Comparison of ENCODE assay signal across 1 cellular context in genomic region chr7:75866497-75867389, GRCh38.
TF ChIP-seq lines count a peak whose summit lies in the region.

No MANE protein-coding gene starts in this region.

TF ChIP-seq in K562, 482 proteins besides CTCF, POLR2A, EP300 and RAD21 (continued from another document and continues in another):
- TF ChIP-seq TFE3 (CRISPR knock-in tag; IDR thresholded peaks at IDR 0.05), result no peak
- TF ChIP-seq ZNF212 (CRISPR knock-in tag; IDR thresholded peaks at IDR 0.05), result peak; percentile 91
- TF ChIP-seq SRSF9 (IDR thresholded peaks at IDR 0.05; ENCODE audit: borderline replicate concordance, low read depth, low read length), result no peak
- peak; percentile 100 for TF ChIP-seq SMAD4 (CRISPR knock-in tag; conservative IDR thresholded peaks at IDR 0.05)
- TF ChIP-seq NCOA1 (IDR thresholded peaks at IDR 0.05; ENCODE audit: low read depth), result peak; percentile 64; the same call in 1 of the 2 replicates
- 0 out of 2 replicates have a peak, but pooled peaks have one; percentile 33 for TF ChIP-seq ZNF766 (CRISPR knock-in tag; conservative IDR thresholded peaks at IDR 0.05)
- TF ChIP-seq SMC3 (conservative IDR thresholded peaks at IDR 0.05; ENCODE audit: insufficient read depth, low read depth, low read length), result peak; percentile 99
- 0 out of 2 replicates have a peak, but pooled peaks have one; percentile 75 for TF ChIP-seq ATF6 (CRISPR knock-in tag; IDR thresholded peaks at IDR 0.05)
- TF ChIP-seq NONO (IDR thresholded peaks at IDR 0.05; ENCODE audit: low read depth in 2 of 2, low read length in 1 of 2), result peak in 1 of 2 experiments; percentile 55; a peak in 1 of 4 replicates
- TF ChIP-seq ATF1 (CRISPR knock-in tag; IDR thresholded peaks at IDR 0.05), result no peak
- peak; percentile 66 for TF ChIP-seq ATF1 (tag; IDR thresholded peaks at IDR 0.05)
- TF ChIP-seq RNF219 (CRISPR knock-in tag; IDR thresholded peaks at IDR 0.05), result no peak
- TF ChIP-seq RBM14 (IDR thresholded peaks at IDR 0.05; ENCODE audit: borderline replicate concordance, insufficient read depth, low read depth, low read length), result no peak
- TF ChIP-seq MTA1 (IDR thresholded peaks at IDR 0.05; ENCODE audit: borderline replicate concordance), result peak; percentile 93
- TF ChIP-seq NKRF (IDR thresholded peaks at IDR 0.05; ENCODE audit: borderline replicate concordance), result 0 out of 2 replicates have a peak, but pooled peaks have one; percentile 30
- TF ChIP-seq LCOR (CRISPR knock-in tag; IDR thresholded peaks at IDR 0.05), result peak; percentile 74; the same call in 1 of the 2 replicates
- TF ChIP-seq RB1 (IDR thresholded peaks at IDR 0.05; ENCODE audit: low read depth), result peak; percentile 79
- TF ChIP-seq MAFK (IDR thresholded peaks at IDR 0.05; ENCODE audit: low read length), result peak; percentile 51
- no peak for TF ChIP-seq ZNF778 (CRISPR knock-in tag; IDR thresholded peaks at IDR 0.05)
- peak; percentile 55 for TF ChIP-seq BRD9 (IDR thresholded peaks at IDR 0.05; ENCODE audit: low read depth, partially characterized antibody)
- peak; percentile 79 for TF ChIP-seq JUND (IDR thresholded peaks at IDR 0.05; ENCODE audit: borderline replicate concordance, low read depth, low read length)
- peak; percentile 59; the same call in 1 of the 3 replicates for TF ChIP-seq JUND (tag; IDR thresholded peaks at IDR 0.05; ENCODE audit: borderline replicate concordance, low read depth, low read length)
- TF ChIP-seq DNMT1 (IDR thresholded peaks at IDR 0.05), result no peak
- no peak for TF ChIP-seq IFI16 (CRISPR knock-in tag; IDR thresholded peaks at IDR 0.05)
- peak; percentile 38; the same call in 1 of the 2 replicates for TF ChIP-seq SP1 (CRISPR knock-in tag; IDR thresholded peaks at IDR 0.05)
- TF ChIP-seq PKNOX1 (IDR thresholded peaks at IDR 0.05), result peak; percentile 88
- TF ChIP-seq MYBL2 (IDR thresholded peaks at IDR 0.05; ENCODE audit: low read depth), result peak; percentile 20; the same call in 1 of the 2 replicates
- TF ChIP-seq MYBL2 (CRISPR knock-in tag; IDR thresholded peaks at IDR 0.05; ENCODE audit: borderline replicate concordance), result no peak
- no peak for TF ChIP-seq YBX1 (IDR thresholded peaks at IDR 0.05)
- no peak for TF ChIP-seq SUPT5H (IDR thresholded peaks at IDR 0.05)
- TF ChIP-seq ID3 (CRISPR knock-in tag; IDR thresholded peaks at IDR 0.05), result no peak
- TF ChIP-seq ID3 (tag; IDR thresholded peaks at IDR 0.05), result no peak
- peak; percentile 27; the same call in 1 of the 2 replicates for TF ChIP-seq CREB1 (IDR thresholded peaks at IDR 0.05)
- TF ChIP-seq CREB1 (CRISPR knock-in tag; IDR thresholded peaks at IDR 0.05), result peak; percentile 55; the same call in 1 of the 2 replicates
- TF ChIP-seq IRF9 (tag; IDR thresholded peaks at IDR 0.05), result peak; percentile 98
- TF ChIP-seq MBD2 (IDR thresholded peaks at IDR 0.05; ENCODE audit: borderline replicate concordance, low read depth), result no peak
- TF ChIP-seq TBL1XR1 (IDR thresholded peaks at IDR 0.05; ENCODE audit: low read length in 2 of 2), result peak in 1 of 2 experiments; percentile 70; a peak in 3 of 4 replicates
- TF ChIP-seq EHMT2 (IDR thresholded peaks at IDR 0.05), result peak; percentile 85
- no peak for TF ChIP-seq CREBBP (IDR thresholded peaks at IDR 0.05; ENCODE audit: low read depth, low read length)
- peak; percentile 32 for TF ChIP-seq NEUROD1 (IDR thresholded peaks at IDR 0.05; ENCODE audit: borderline replicate concordance, low read depth, low read length, partially characterized antibody)
- TF ChIP-seq IRF2 (CRISPR knock-in tag; IDR thresholded peaks at IDR 0.05), result no peak
- no peak for TF ChIP-seq POLR2H (tag; IDR thresholded peaks at IDR 0.05; ENCODE audit: low read depth)
- no peak for TF ChIP-seq ZNF586 (CRISPR knock-in tag; conservative IDR thresholded peaks at IDR 0.05)
- no peak for TF ChIP-seq SRSF7 (optimal IDR thresholded peaks at IDR 0.05; ENCODE audit: low read depth, low read length)
- TF ChIP-seq ZFP36 (IDR thresholded peaks at IDR 0.05; ENCODE audit: low read depth, low read length, partially characterized antibody), result peak; percentile 3
- peak; percentile 23; the same call in 1 of the 2 replicates for TF ChIP-seq ZC3H8 (IDR thresholded peaks at IDR 0.05)
- no peak for TF ChIP-seq ELK1 (CRISPR knock-in tag; IDR thresholded peaks at IDR 0.05)
- peak in 1 of 2 experiments; percentile 89 for TF ChIP-seq AFF1 (IDR thresholded peaks at IDR 0.05; ENCODE audit: low read depth in 1 of 2, partially characterized antibody in 2 of 2)
- no peak for TF ChIP-seq PCBP1 (IDR thresholded peaks at IDR 0.05; ENCODE audit: low read depth, low read length, poor library complexity, severe bottlenecking)
- no peak for TF ChIP-seq ASH1L (IDR thresholded peaks at IDR 0.05; ENCODE audit: borderline replicate concordance, low read depth, partially characterized antibody)
- TF ChIP-seq SMAD3 (CRISPR knock-in tag; conservative IDR thresholded peaks at IDR 0.05), result 0 out of 2 replicates have a peak, but pooled peaks have one; percentile 34
- TF ChIP-seq RHOXF2B (CRISPR knock-in tag; conservative IDR thresholded peaks at IDR 0.05), result 0 out of 2 replicates have a peak, but pooled peaks have one; percentile 46
- no peak for TF ChIP-seq NFRKB (IDR thresholded peaks at IDR 0.05; ENCODE audit: low read depth)
- TF ChIP-seq CBFA2T3 (IDR thresholded peaks at IDR 0.05), result peak; percentile 83
- TF ChIP-seq GTF2E2 (tag; IDR thresholded peaks at IDR 0.05), result no peak
